In the genomic region with DNA sequence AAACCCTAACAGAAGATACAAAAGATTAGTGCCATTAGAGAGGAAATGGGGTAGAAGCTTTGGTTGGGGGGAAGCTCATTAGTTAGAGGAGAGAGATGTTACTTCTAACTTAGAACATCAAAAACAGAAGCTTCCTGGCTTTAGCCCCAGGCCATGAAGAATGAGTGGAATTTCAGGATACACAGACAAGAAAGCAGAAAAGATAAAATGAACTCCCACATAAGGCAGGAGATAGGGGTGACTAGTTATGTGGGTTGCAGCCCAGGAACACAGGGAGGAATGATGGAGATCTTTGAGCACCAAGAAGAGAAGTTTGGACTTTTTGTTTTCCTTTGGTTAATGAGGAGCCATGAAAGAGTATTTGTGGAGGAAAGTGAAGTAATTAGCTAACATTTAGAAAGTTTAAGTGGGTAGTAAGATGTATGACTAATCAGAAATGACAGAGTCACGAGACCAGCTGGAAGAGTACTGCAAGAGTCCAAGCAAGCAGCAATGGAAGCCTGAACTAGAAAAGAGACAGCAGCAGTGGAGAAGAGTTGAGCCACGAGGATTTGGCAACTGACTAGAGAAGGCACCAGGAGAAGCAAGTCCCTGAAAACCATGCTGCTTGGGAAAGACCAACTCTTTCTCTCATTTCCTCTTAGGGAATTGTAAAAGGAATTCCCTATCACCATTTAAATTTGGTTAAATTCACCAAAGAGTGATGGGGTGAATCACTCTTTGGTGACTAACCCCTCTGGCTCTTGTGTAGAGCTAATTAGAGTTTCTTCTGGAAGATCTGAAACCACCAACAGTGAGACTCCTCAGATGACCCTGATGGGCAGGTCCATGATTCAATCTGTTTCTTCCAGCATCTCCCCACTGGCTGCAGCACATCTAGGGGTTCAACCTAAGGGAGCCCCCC, we compare ENCODE assay signal across 10 cellular contexts.
DNase-seq lines count a peak whose midpoint lies in the region; ATAC-seq and TF ChIP-seq lines count a peak whose summit lies in the region.
"Had no signal": no experiment of that assay in that cellular context is flagged by ENCODE, and none has a peak within 500 bp of the region (broad histone marks: within the 10 kb centered on the region; RNA-seq: fewer than 3 reads in every experiment).

No MANE protein-coding gene starts in this region.

- CTCF ChIA-PET in OCI-LY7 (lab: Charles Lee; ENCODE audit: unreplicated experiment), result no interaction called here

- DNase-seq in cardiac septum (ENCODE audit: low spot score) (peak; percentile 29), Right ventricle myocardium superior (no peak), hepatocyte (ENCODE audit: low spot score) (peak; percentile 23), OCI-LY7 (ENCODE audit: low spot score) (no peak), NCI-H526 treated with DMSO at 0.1 percent for 48 hours (lab: John Stamatoyannopoulos, UW) (no peak)
- DNase-seq in effector memory CD4-positive, alpha-beta T cell, result no peak
- no peak for DNase-seq in naive thymus-derived CD8-positive, alpha-beta T cell
- DNase-seq: posterior cingulate gyrus had no signal

- intact Hi-C loops in cardiac septum (cut with DNase I), result no loop called here
- intact Hi-C loops in Right ventricle myocardium superior (cut with DNase I), result no loop called here
- intact Hi-C loops in OCI-LY7 (cut with micrococcal nuclease; ENCODE audit: unreplicated experiment), result no loop called here

- H4K20me1 ChIP-seq in hepatocyte (ENCODE audit: insufficient read depth, poor library complexity, severe bottlenecking), result no peaks in the 10 kb centered on the region
- H4K20me1 ChIP-seq in OCI-LY7 (ENCODE audit: insufficient read depth, low read length), result no peaks in the 10 kb centered on the region

- H3K27ac Mint-ChIP-seq in activated T-helper 17 cell treated with anti-CD3 and anti-CD28 coated beads, Interleukin-2, amount 50 U/mL, for 72 hours, result no peak overlapping the region
- peak overlapping the region in 1 of 10 donors; percentile 35 for H3K27ac Mint-ChIP-seq in naive thymus-derived CD8-positive, alpha-beta T cell
- H3K27ac Mint-ChIP-seq: IgD-negative memory B cell had no signal

- no peaks in the 10 kb centered on the region for H3K9me3 Mint-ChIP-seq in activated T-helper 17 cell treated with anti-CD3 and anti-CD28 coated beads, Interleukin-2, amount 50 U/mL, for 72 hours
- no peaks in the 10 kb centered on the region for H3K9me3 Mint-ChIP-seq in naive thymus-derived CD8-positive, alpha-beta T cell
- H3K9me3 Mint-ChIP-seq: IgD-negative memory B cell had no signal

- H3K4me2 ChIP-seq in hepatocyte, result peak overlapping the region; percentile 4
- H3K4me2 ChIP-seq in OCI-LY7 (ENCODE audit: low read length), result no peak overlapping the region

- no peak for ATAC-seq in Right ventricle myocardium superior (ENCODE audit: poor library complexity)
- ATAC-seq in activated T-helper 17 cell treated with anti-CD3 and anti-CD28 coated beads, Interleukin-2, amount 50 U/mL, for 72 hours (replicated peaks), result peak; percentile 67
- no peak for ATAC-seq in naive thymus-derived CD8-positive, alpha-beta T cell

- TF ChIP-seq CTCF in hepatocyte (IDR thresholded peaks at IDR 0.05; ENCODE audit: poor library complexity) (no peak), OCI-LY7 (conservative IDR thresholded peaks at IDR 0.05; ENCODE audit: low read length) (no peak)

- no peak overlapping the region for H2AFZ ChIP-seq in hepatocyte
- H2AFZ ChIP-seq in OCI-LY7 (ENCODE audit: low read length), result no peak overlapping the region

- H3K36me3 ChIP-seq in hepatocyte (replicated peaks; ENCODE audit: insufficient read depth, low read depth), result no peaks in the 10 kb centered on the region
- H3K36me3 ChIP-seq in effector memory CD4-positive, alpha-beta T cell (ENCODE audit: control insufficient read depth, insufficient read depth, low read length), result no peaks in the 10 kb centered on the region
- no peaks in the 10 kb centered on the region for H3K36me3 ChIP-seq in OCI-LY7 (ENCODE audit: insufficient read depth, low read length)

- H3K9me3 ChIP-seq in hepatocyte (ENCODE audit: low read depth) (no peaks in the 10 kb centered on the region), OCI-LY7 (ENCODE audit: low read length) (no peaks in the 10 kb centered on the region)
- H3K9me3 ChIP-seq in effector memory CD4-positive, alpha-beta T cell (ENCODE audit: control insufficient read depth, low read length), result no peaks in the 10 kb centered on the region

- H3K79me2 ChIP-seq in hepatocyte (no peaks in the 10 kb centered on the region), OCI-LY7 (ENCODE audit: insufficient read depth, low read depth, low read length) (no peaks in the 10 kb centered on the region)

- no peaks in the 10 kb centered on the region for H3K27me3 ChIP-seq in hepatocyte
- no peaks in the 10 kb centered on the region for H3K27me3 ChIP-seq in effector memory CD4-positive, alpha-beta T cell (replicated peaks; ENCODE audit: control insufficient read depth, insufficient read depth, low read length, poor library complexity, severe bottlenecking)

- peaks cover 24% of the 10 kb centered on the region for H3K27me3 Mint-ChIP-seq in activated T-helper 17 cell treated with anti-CD3 and anti-CD28 coated beads, Interleukin-2, amount 50 U/mL, for 72 hours
- peaks cover 8 to 19% (median 13%) of the 10 kb centered on the region in 5 donors for H3K27me3 Mint-ChIP-seq in naive thymus-derived CD8-positive, alpha-beta T cell

- H3K4me1 ChIP-seq in hepatocyte (ENCODE audit: insufficient read depth) (peaks cover 25% of the 10 kb centered on the region), OCI-LY7 (ENCODE audit: insufficient read depth, low read length, poor library complexity, severe bottlenecking) (no peaks in the 10 kb centered on the region)
- no peaks in the 10 kb centered on the region for H3K4me1 ChIP-seq in effector memory CD4-positive, alpha-beta T cell (ENCODE audit: control insufficient read depth, insufficient read depth, low read length, poor library complexity, severe bottlenecking)

- no peaks in the 10 kb centered on the region for H3K4me1 Mint-ChIP-seq in activated T-helper 17 cell treated with anti-CD3 and anti-CD28 coated beads, Interleukin-2, amount 50 U/mL, for 72 hours
- peaks cover 0 to 3% (median 0%) of the 10 kb centered on the region in 4 donors for H3K4me1 Mint-ChIP-seq in naive thymus-derived CD8-positive, alpha-beta T cell

- H3K4me3 ChIP-seq in hepatocyte (no peak overlapping the region), OCI-LY7 (ENCODE audit: low read depth, low read length, poor library complexity, severe bottlenecking) (no peak overlapping the region)
- no peak overlapping the region for H3K4me3 ChIP-seq in effector memory CD4-positive, alpha-beta T cell (ENCODE audit: insufficient read depth, low read depth, low read length, poor library complexity, severe bottlenecking)

- peak overlapping the region; percentile 46 for H3K27ac ChIP-seq in hepatocyte
- H3K27ac ChIP-seq in effector memory CD4-positive, alpha-beta T cell (ENCODE audit: insufficient read depth, low read length, poor library complexity, severe bottlenecking), result no peak overlapping the region
- H3K27ac ChIP-seq in OCI-LY7 (ENCODE audit: low read depth, low read length, poor library complexity, severe bottlenecking), result no peak overlapping the region

- POLR2A ChIA-PET in OCI-LY7 (lab: Charles Lee), result interaction anchor here (1.8 kb wide), 1 partner anchor 9 kb away, joined by 6 read pairs; no protein-coding TSS in a partner anchor
- POLR2A ChIA-PET in naive thymus-derived CD8-positive, alpha-beta T cell (lab: Charles Lee), result no interaction called here

- 73% methylated on average over 2 of the region's 2 CpGs for WGBS in hepatocyte (ENCODE audit: low lambda C conversion rate, missing lambda C conversion rate)

- no peak overlapping the region for H3K4me3 Mint-ChIP-seq in activated T-helper 17 cell treated with anti-CD3 and anti-CD28 coated beads, Interleukin-2, amount 50 U/mL, for 72 hours
- H3K4me3 Mint-ChIP-seq in naive thymus-derived CD8-positive, alpha-beta T cell, result no peak overlapping the region
- H3K4me3 Mint-ChIP-seq: IgD-negative memory B cell had no signal

- no TSS peak for BruUV-seq in OCI-LY7 (replicated peaks; lab: Mats Ljungman, UMichigan)

- no peaks in the 10 kb centered on the region for H3K9me2 ChIP-seq in hepatocyte (replicated peaks; ENCODE audit: insufficient read depth)
- no peaks in the 10 kb centered on the region for H3K9me2 ChIP-seq in OCI-LY7 (ENCODE audit: insufficient read depth, low read length)

- no peaks in the 10 kb centered on the region for H3K36me3 Mint-ChIP-seq in activated T-helper 17 cell treated with anti-CD3 and anti-CD28 coated beads, Interleukin-2, amount 50 U/mL, for 72 hours (ENCODE audit: low read depth)
- no peaks in the 10 kb centered on the region for H3K36me3 Mint-ChIP-seq in naive thymus-derived CD8-positive, alpha-beta T cell
- H3K36me3 Mint-ChIP-seq: IgD-negative memory B cell had no signal

Comparison
In these comparisons a context has a peak if more than half of its experiments do, and no peak if none do; other contexts are left out.
1. DNase-seq: peak in cardiac septum (single experiment) and hepatocyte (single experiment); none in Right ventricle myocardium superior (single experiment), effector memory CD4-positive, alpha-beta T cell (0 of 3), OCI-LY7 (single experiment), naive thymus-derived CD8-positive, alpha-beta T cell (0 of 10) and NCI-H526 treated with DMSO at 0.1 percent for 48 hours (single experiment).